Comparison of ENCODE assay signal across 5 cellular contexts in genomic region chr5:59433174-59433573, GRCh38.
"Had no signal": no experiment of that assay in that cellular context is flagged by ENCODE, and none has a peak within 500 bp of the region (broad histone marks: within the 10 kb centered on the region; RNA-seq: fewer than 3 reads in every experiment).

No MANE protein-coding gene starts in this region.

- H3K27ac Mint-ChIP-seq: HFFc6 had no signal

- H3K4me3 Mint-ChIP-seq: HFFc6 had no signal

- H3K9me3 Mint-ChIP-seq: HFFc6 had no signal

- DNase-seq: GM23248, GOT3, H7, HFFc6, IMR-90 had no signal
